In genomic region chr18:49019446-49020045, GRCh38 we compare ENCODE assay signal across 17 cellular contexts.
DNase-seq lines count a peak whose midpoint lies in the region; ATAC-seq and TF ChIP-seq lines count a peak whose summit lies in the region.
"Had no signal": no experiment of that assay in that cellular context is flagged by ENCODE, and none has a peak within 500 bp of the region (broad histone marks: within the 10 kb centered on the region; RNA-seq: fewer than 3 reads in every experiment).

No MANE protein-coding gene starts in this region.

- ATAC-seq in GM19023 (IDR thresholded peaks at IDR 0.05; ENCODE audit: unreplicated experiment) (no peak), HG03045 (IDR thresholded peaks at IDR 0.05; ENCODE audit: unreplicated experiment) (no peak)
- ATAC-seq: activated CD8-positive, alpha-beta T cell treated with anti-CD3 and anti-CD28 coated beads, Interleukin-2, amount 10 ng/mL, durations not matched to agents 7 days and 5 days; left lung; stimulated activated memory B cell treated with anti-CD40 and anti-IgM and Interleukin-4, amounts not matched to agents 10 μg/mL and 1 μg/mL and 100 μg/mL, for 72 hours had no signal

- in situ Hi-C loops in GM13976 (cut with MboI; ENCODE audit: low sequenced_read_pairs, unreplicated experiment): no loop called here

- POLR2A ChIA-PET in GM10248 (lab: Yijun Ruan, JAX): no interaction called here

- TF ChIP-seq CTCF in GM13976 (IDR thresholded peaks at IDR 0.05; ENCODE audit: borderline replicate concordance, control extremely low read depth, extremely low read depth, insufficient read depth, missing control alignments) (no peak), GM10248 (IDR thresholded peaks at IDR 0.05; ENCODE audit: control extremely low read depth, extremely low read depth, low read depth, missing control alignments) (no peak)

- CTCF ChIA-PET in GM10248 (lab: Yijun Ruan, JAX): interaction anchor here (1.0 kb wide), 1 partner anchor 23 kb away, joined by 3 read pairs; no protein-coding TSS in a partner anchor

- DNase-seq in AG20443 (ENCODE audit: low spot score) (peak; percentile 1), GM13976 (ENCODE audit: low spot score) (peak; percentile 40), kidney tubule cell (ENCODE audit: low spot score) (peak; percentile 51), GM10248 (ENCODE audit: extremely low spot score) (no peak), glomerular visceral epithelial cell (ENCODE audit: extremely low spot score) (no peak)
- peak; percentile 44 for DNase-seq in activated CD8-positive, alpha-beta memory T cell treated with anti-CD3 and anti-CD28 coated beads, Interleukin-2, amount 50 U/mL, for 48 hours
- DNase-seq: activated CD8-positive, alpha-beta T cell treated with anti-CD3 and anti-CD28 coated beads, Interleukin-2, amount 10 ng/mL, durations not matched to agents 7 days and 5 days; activated gamma-delta T cell treated with Interleukin-2 at 50 U/mL for 16 hours; Caco-2; hypothalamus; MG63; NCI-H187; NCI-H446 treated with DMSO at 0.1 percent for 48 hours had no signal

Comparison
In these comparisons a context has a peak if more than half of its experiments do, and no peak if none do; other contexts are left out.
1. DNase-seq: peak in AG20443 (single experiment), GM13976 (single experiment), activated CD8-positive, alpha-beta memory T cell treated with anti-CD3 and anti-CD28 coated beads, Interleukin-2, amount 50 U/mL, for 48 hours (single experiment) and kidney tubule cell (single experiment); none in GM10248 (single experiment) and glomerular visceral epithelial cell (single experiment).